In the genomic region with DNA sequence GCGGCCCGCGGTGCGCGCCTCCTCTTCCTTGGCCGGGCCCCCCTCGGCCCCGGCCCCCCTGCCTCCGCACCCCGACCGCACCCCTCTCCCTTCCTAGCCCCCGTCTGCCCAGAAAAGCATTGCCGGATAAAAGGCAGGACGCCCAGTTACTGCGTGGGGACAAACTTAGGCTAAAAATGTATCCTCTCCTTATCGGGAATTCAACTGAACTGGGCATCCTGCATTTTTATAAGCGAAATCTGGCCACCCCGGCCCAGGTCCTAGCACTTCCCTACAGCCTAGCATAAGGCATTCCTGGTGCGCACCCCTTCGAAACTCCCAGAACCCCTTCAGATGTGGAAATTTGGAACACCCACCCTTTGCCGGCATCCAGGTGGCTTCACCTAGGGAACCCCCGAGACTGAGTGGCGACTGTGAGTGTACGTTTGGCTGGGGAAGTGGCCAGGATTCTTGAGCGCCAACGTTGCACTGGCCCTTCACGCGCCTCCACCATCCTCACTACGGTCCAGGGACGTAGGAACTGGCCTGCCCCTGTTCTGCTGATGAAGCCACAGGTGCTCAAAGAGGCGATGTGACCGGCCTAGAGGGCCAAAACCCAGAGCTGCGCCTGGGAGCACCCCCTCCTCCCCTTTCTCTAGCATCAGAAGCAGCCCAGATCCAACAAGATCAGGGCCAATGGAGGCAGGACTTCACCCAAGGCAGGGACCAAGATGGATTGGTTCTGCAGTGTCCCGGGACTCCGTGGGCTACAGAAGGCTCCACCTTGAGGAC, we compare ENCODE assay signal across 8 cellular contexts. TPM values are rescaled to one million over a fixed set of nuclear protein-coding genes. Genes with fewer than 3 reads are reported as not detected.
A peak's percentile ranks its signal among the peaks of the same experiment; 100 is the strongest.
DNase-seq lines count a peak whose midpoint lies in the region; ATAC-seq, FAIRE-seq and TF ChIP-seq lines count a peak whose summit lies in the region.

No MANE protein-coding gene starts in this region.

- H3K4me1 ChIP-seq in adipocyte (ENCODE audit: control insufficient read depth, insufficient read depth, low read length) (peaks cover 5% of the 10 kb centered on the region), kidney (ENCODE audit: control insufficient read depth in 1 of 2, insufficient read depth in 1 of 2, low read depth in 1 of 2, low read length in 2 of 2) (peaks cover 6 to 12% of the 10 kb centered on the region in 2 donors), testis (peaks cover 15% of the 10 kb centered on the region)

- no peak for ATAC-seq in activated CD8-positive, alpha-beta memory T cell treated with anti-CD3 and anti-CD28 coated beads, Interleukin-2, amount 10 ng/mL, durations not matched to agents 7 days and 5 days

- H3K36me3 ChIP-seq in adipocyte (ENCODE audit: control insufficient read depth, insufficient read depth, low read length, severe bottlenecking) = no peaks in the 10 kb centered on the region
- H3K36me3 ChIP-seq in kidney (ENCODE audit: control insufficient read depth in 1 of 2, insufficient read depth in 2 of 2, low read length in 2 of 2) = no peaks in the 10 kb centered on the region
- H3K36me3 ChIP-seq in testis (ENCODE audit: low read depth, missing control alignments) = no peaks in the 10 kb centered on the region

- H3K9me3 ChIP-seq in adipocyte (ENCODE audit: control insufficient read depth, low read length) = no peaks in the 10 kb centered on the region
- H3K9me3 ChIP-seq in kidney (ENCODE audit: control insufficient read depth in 1 of 2, low read length in 2 of 2) = no peaks in the 10 kb centered on the region
- H3K9me3 ChIP-seq in testis = no peaks in the 10 kb centered on the region

- no peak overlapping the region for H3K27ac ChIP-seq in kidney (ENCODE audit: low read depth in 2 of 2, low read length in 2 of 2)
- H3K27ac ChIP-seq in testis = peak overlapping the region; percentile 12 to 66

- peaks cover 4% of the 10 kb centered on the region for H3K36me3 Mint-ChIP-seq in activated CD8-positive, alpha-beta memory T cell treated with anti-CD3 and anti-CD28 coated beads, Interleukin-2, amount 10 ng/mL, durations not matched to agents 7 days and 5 days

- peak overlapping the region; percentile 24 for H3K4me3 Mint-ChIP-seq in activated CD8-positive, alpha-beta memory T cell treated with anti-CD3 and anti-CD28 coated beads, Interleukin-2, amount 10 ng/mL, durations not matched to agents 7 days and 5 days

- no peak for DNase-seq in activated CD8-positive, alpha-beta memory T cell treated with anti-CD3 and anti-CD28 coated beads, Interleukin-2, amount 10 ng/mL, durations not matched to agents 7 days and 5 days
- DNase-seq in activated CD8-positive, alpha-beta memory T cell treated with anti-CD3 and anti-CD28 coated beads, Interleukin-2, amount 50 U/mL, for 4 hours = no peak
- DNase-seq in adipocyte (ENCODE audit: low read depth) = no peak
- DNase-seq in kidney = peak; percentile 43
- no peak for DNase-seq in testis
- no peak for DNase-seq in NAMALWA (ENCODE audit: low spot score)
- DNase-seq in ureter (ENCODE audit: low spot score) = no peak
- DNase-seq in stimulated activated CD8-positive, alpha-beta memory T cell treated with anti-CD3 and anti-CD28 coated beads, Interleukin-4, amount 100 ng/mL, for 48 hours = no peak

- H3K27me3 ChIP-seq in adipocyte (replicated peaks; ENCODE audit: control insufficient read depth, insufficient read depth, low read length) (peaks cover 9% of the 10 kb centered on the region), testis (no peaks in the 10 kb centered on the region)

- 25 to 27% methylated on average over 29 to 32 of the region's 35 CpGs for WGBS in testis, 2 donors

- peaks cover 21% of the 10 kb centered on the region for H3K4me1 Mint-ChIP-seq in activated CD8-positive, alpha-beta memory T cell treated with anti-CD3 and anti-CD28 coated beads, Interleukin-2, amount 10 ng/mL, durations not matched to agents 7 days and 5 days

- TF ChIP-seq POLR2A in testis (IDR thresholded peaks at IDR 0.05) = no peak

- intact Hi-C loops in kidney (cut with DNase I) (no loop called here), testis (cut with DNase I; ENCODE audit: low total_unique reads) (no loop called here)

- H3K9ac ChIP-seq in adipocyte (ENCODE audit: low read length) (peak overlapping the region; percentile 22), kidney (ENCODE audit: low read length in 2 of 2) (no peak overlapping the region)

- no peaks in the 10 kb centered on the region for H3K9me3 Mint-ChIP-seq in activated CD8-positive, alpha-beta memory T cell treated with anti-CD3 and anti-CD28 coated beads, Interleukin-2, amount 10 ng/mL, durations not matched to agents 7 days and 5 days (ENCODE audit: low read depth)

- TF ChIP-seq CTCF in kidney (IDR thresholded peaks at IDR 0.05; ENCODE audit: borderline replicate concordance, extremely low read depth, insufficient read depth) (no peak), testis (IDR thresholded peaks at IDR 0.05) (no peak)

- CTCF ChIA-PET in activated CD8-positive, alpha-beta memory T cell treated with anti-CD3 and anti-CD28 coated beads, Interleukin-2, amount 10 ng/mL, durations not matched to agents 7 days and 5 days (lab: Charles Lee) = interaction anchor here (0.9 to 4.6 kb wide), 7 partner anchors 10 to 246 kb away, joined by 3 to 17 read pairs (median 4); no protein-coding TSS in a partner anchor

- FAIRE-seq in kidney (lab: Jason Lieb, UNC) = no peak

- H3K27ac Mint-ChIP-seq in activated CD8-positive, alpha-beta memory T cell treated with anti-CD3 and anti-CD28 coated beads, Interleukin-2, amount 10 ng/mL, durations not matched to agents 7 days and 5 days = no peak overlapping the region

- H3K27me3 Mint-ChIP-seq in activated CD8-positive, alpha-beta memory T cell treated with anti-CD3 and anti-CD28 coated beads, Interleukin-2, amount 10 ng/mL, durations not matched to agents 7 days and 5 days = peaks cover 14% of the 10 kb centered on the region

- H3K4me3 ChIP-seq in adipocyte (ENCODE audit: low read length) = peak overlapping the region; percentile 68
- peak overlapping the region in 1 of 2 donors; percentile 9 for H3K4me3 ChIP-seq in kidney (ENCODE audit: low read length in 2 of 2)
- peak overlapping the region; percentile 41 to 50 for H3K4me3 ChIP-seq in testis

RNA-seq across cellular contexts. Expression of a gene that starts 5.7 kb away (rescaled TPM):
- 100 to 1,000 TPM; 108 to 116 TPM for total RNA-seq in activated CD8-positive, alpha-beta memory T cell treated with anti-CD3 and anti-CD28 coated beads, Interleukin-2, amount 10 ng/mL, durations not matched to agents 7 days and 5 days
- total RNA-seq in kidney (61.5 TPM), testis (10 to 100 TPM; 61.3 to 68.3 TPM), ureter (76.9 TPM)
- polyA plus RNA-seq in kidney (ENCODE audit: insufficient read depth, low read depth, low replicate concordance) (24.2 TPM), testis (ENCODE audit: insufficient read depth, low read depth, low replicate concordance) (69.8 TPM)

RNA-seq across cellular contexts. Expression of a gene that starts 44.4 kb away (rescaled TPM):
- not detected for total RNA-seq in activated CD8-positive, alpha-beta memory T cell treated with anti-CD3 and anti-CD28 coated beads, Interleukin-2, amount 10 ng/mL, durations not matched to agents 7 days and 5 days
- 1.7 TPM for total RNA-seq in kidney
- 1.5 TPM for polyA plus RNA-seq in kidney (ENCODE audit: insufficient read depth, low read depth, low replicate concordance)
- total RNA-seq in testis = 10 to 100 TPM; 30.5 to 41.2 TPM
- 40.1 TPM for polyA plus RNA-seq in testis (ENCODE audit: insufficient read depth, low read depth, low replicate concordance)
- total RNA-seq in ureter = not detected

RNA-seq across cellular contexts. Expression of a gene that starts 44.7 kb away (rescaled TPM):
- 10 to 100 TPM; 12.5 to 30.3 TPM for total RNA-seq in activated CD8-positive, alpha-beta memory T cell treated with anti-CD3 and anti-CD28 coated beads, Interleukin-2, amount 10 ng/mL, durations not matched to agents 7 days and 5 days
- total RNA-seq in kidney (18.9 TPM), testis (10 to 100 TPM; 40.5 to 55.3 TPM), ureter (19.8 TPM)
- polyA plus RNA-seq in kidney (ENCODE audit: insufficient read depth, low read depth, low replicate concordance) (8.0 TPM), testis (ENCODE audit: insufficient read depth, low read depth, low replicate concordance) (14.7 TPM)

Comparison
In these comparisons a context has a peak if more than half of its experiments do, and no peak if none do; other contexts are left out.
1. H3K27ac ChIP-seq: peak in testis (2 of 2); none in kidney (0 of 2).
2. RNA of a gene that starts 44.4 kb away (total RNA-seq): 30.5 to 41.2 TPM in testis; 1.7 TPM in kidney (single experiment), not detected in activated CD8-positive, alpha-beta memory T cell treated with anti-CD3 and anti-CD28 coated beads, Interleukin-2, amount 10 ng/mL, durations not matched to agents 7 days and 5 days and not detected in ureter (single experiment); every median in the first group is over 10 times any median in the second.